In genomic region chr5:81530919-81531318, GRCh38 we compare ENCODE assay signal across 1 cellular context.
TF ChIP-seq lines count a peak whose summit lies in the region.

No MANE protein-coding gene starts in this region.

TF ChIP-seq in IMR-90, 13 proteins besides CTCF, POLR2A, EP300 and RAD21 (continued from another document):
- TF ChIP-seq, protein P1, sequence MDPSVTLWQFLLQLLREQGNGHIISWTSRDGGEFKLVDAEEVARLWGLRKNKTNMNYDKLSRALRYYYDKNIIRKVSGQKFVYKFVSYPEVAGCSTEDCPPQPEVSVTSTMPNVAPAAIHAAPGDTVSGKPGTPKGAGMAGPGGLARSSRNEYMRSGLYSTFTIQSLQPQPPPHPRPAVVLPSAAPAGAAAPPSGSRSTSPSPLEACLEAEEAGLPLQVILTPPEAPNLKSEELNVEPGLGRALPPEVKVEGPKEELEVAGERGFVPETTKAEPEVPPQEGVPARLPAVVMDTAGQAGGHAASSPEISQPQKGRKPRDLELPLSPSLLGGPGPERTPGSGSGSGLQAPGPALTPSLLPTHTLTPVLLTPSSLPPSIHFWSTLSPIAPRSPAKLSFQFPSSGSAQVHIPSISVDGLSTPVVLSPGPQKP (IDR thresholded peaks at IDR 0.05; ENCODE audit: borderline replicate concordance, low read depth, low read length), result no peak
- TF ChIP-seq MAFK (IDR thresholded peaks at IDR 0.05; ENCODE audit: low read depth, low read length), result no peak
- no peak for TF ChIP-seq SMC3 (IDR thresholded peaks at IDR 0.05; ENCODE audit: low read depth, low read length)
- TF ChIP-seq MXI1 (IDR thresholded peaks at IDR 0.05; ENCODE audit: borderline replicate concordance, low read depth, low read length), result no peak
- no peak for TF ChIP-seq BHLHE40 (IDR thresholded peaks at IDR 0.05; ENCODE audit: low read depth, low read length)
